1 cellular context compared by ENCODE assay signal in genomic region chr9:68739631-68740174, GRCh38.
TF ChIP-seq lines count a peak whose summit lies in the region.

No MANE protein-coding gene starts in this region.

TF ChIP-seq in HepG2, 621 proteins besides CTCF, POLR2A, EP300 and RAD21 (continued from another document and continues in another):
- TF ChIP-seq ZNF574 (CRISPR knock-in tag; IDR thresholded peaks at IDR 0.05) (peak; percentile 41; the same call in 1 of the 2 replicates), ZNF530 (CRISPR knock-in tag; IDR thresholded peaks at IDR 0.05; ENCODE audit: low read depth) (no peak), AHDC1 (CRISPR knock-in tag; IDR thresholded peaks at IDR 0.05; ENCODE audit: borderline replicate concordance) (peak; percentile 63; the same call in 1 of the 2 replicates), KDM5B (CRISPR knock-in tag; IDR thresholded peaks at IDR 0.05; ENCODE audit: borderline replicate concordance) (no peak), NFATC3 (CRISPR knock-in tag; IDR thresholded peaks at IDR 0.05) (no peak), IKZF5 (CRISPR knock-in tag; IDR thresholded peaks at IDR 0.05) (peak; percentile 54; the same call in 1 of the 2 replicates), FOXO1 (CRISPR knock-in tag; IDR thresholded peaks at IDR 0.05) (peak; percentile 88), ZBTB43 (CRISPR knock-in tag; conservative IDR thresholded peaks at IDR 0.05) (no peak), KDM5A (IDR thresholded peaks at IDR 0.05; ENCODE audit: borderline replicate concordance, low read length) (no peak), TCF7L2 (IDR thresholded peaks at IDR 0.05; ENCODE audit: low read depth, low read length) (no peak), ZSCAN9 (CRISPR knock-in tag; IDR thresholded peaks at IDR 0.05; ENCODE audit: borderline replicate concordance) (no peak), GZF1 (CRISPR knock-in tag; IDR thresholded peaks at IDR 0.05) (no peak), TFDP1 (CRISPR knock-in tag; IDR thresholded peaks at IDR 0.05; ENCODE audit: borderline replicate concordance) (peak; percentile 22; the same call in 1 of the 2 replicates), NR2C2 (CRISPR knock-in tag; IDR thresholded peaks at IDR 0.05; ENCODE audit: borderline replicate concordance) (peak; percentile 23; the same call in 1 of the 2 replicates), ZNF550 (CRISPR knock-in tag; IDR thresholded peaks at IDR 0.05; ENCODE audit: borderline replicate concordance) (no peak), NR0B2 (CRISPR knock-in tag; IDR thresholded peaks at IDR 0.05) (no peak), NR2F1 (CRISPR knock-in tag; IDR thresholded peaks at IDR 0.05) (no peak), ZNF292 (CRISPR knock-in tag; IDR thresholded peaks at IDR 0.05; ENCODE audit: borderline replicate concordance, low read depth) (peak; percentile 97), RCOR2 (CRISPR knock-in tag; IDR thresholded peaks at IDR 0.05) (peak; percentile 67; the same call in 1 of the 2 replicates), ZNF672 (CRISPR knock-in tag; IDR thresholded peaks at IDR 0.05) (no peak), HIVEP1 (CRISPR knock-in tag; IDR thresholded peaks at IDR 0.05) (no peak), FLYWCH1 (CRISPR knock-in tag; IDR thresholded peaks at IDR 0.05) (no peak), ZNF430 (CRISPR knock-in tag; IDR thresholded peaks at IDR 0.05) (no peak), ZNF616 (CRISPR knock-in tag; IDR thresholded peaks at IDR 0.05; ENCODE audit: low read depth) (no peak), MAFF (IDR thresholded peaks at IDR 0.05; ENCODE audit: low read depth, low read length) (no peak), SMAD3 (CRISPR knock-in tag; IDR thresholded peaks at IDR 0.05) (no peak), ZNF431 (CRISPR knock-in tag; IDR thresholded peaks at IDR 0.05; ENCODE audit: borderline replicate concordance, low read depth) (no peak), YEATS4 (CRISPR knock-in tag; IDR thresholded peaks at IDR 0.05; ENCODE audit: borderline replicate concordance) (0 out of 2 replicates have a peak, but pooled peaks have one; percentile 1), JUN (CRISPR knock-in tag; IDR thresholded peaks at IDR 0.05) (no peak), CCAR2 (optimal IDR thresholded peaks at IDR 0.05; ENCODE audit: low read depth, low read length) (no peak), RARG (CRISPR knock-in tag; IDR thresholded peaks at IDR 0.05; ENCODE audit: low read depth) (no peak), HINFP (CRISPR knock-in tag; IDR thresholded peaks at IDR 0.05; ENCODE audit: low read depth) (no peak), FOXA3 (CRISPR knock-in tag; IDR thresholded peaks at IDR 0.05) (peak; percentile 33), ADNP (CRISPR knock-in tag; IDR thresholded peaks at IDR 0.05) (no peak), ZNF782 (CRISPR knock-in tag; IDR thresholded peaks at IDR 0.05; ENCODE audit: borderline replicate concordance) (no peak), ATF2 (CRISPR knock-in tag; IDR thresholded peaks at IDR 0.05) (no peak), FIP1L1 (IDR thresholded peaks at IDR 0.05; ENCODE audit: borderline replicate concordance, insufficient read depth, low read depth, low read length) (no peak), MLX (CRISPR knock-in tag; IDR thresholded peaks at IDR 0.05) (peak; percentile 36; the same call in 1 of the 2 replicates), NFIC (IDR thresholded peaks at IDR 0.05; ENCODE audit: low read length) (peak; percentile 54; the same call in 1 of the 2 replicates), CBX1 (IDR thresholded peaks at IDR 0.05; ENCODE audit: low read depth) (no peak), CHCHD3 (CRISPR knock-in tag; IDR thresholded peaks at IDR 0.05) (no peak), ZSCAN12 (CRISPR knock-in tag; IDR thresholded peaks at IDR 0.05) (no peak), ZNF768 (CRISPR knock-in tag; IDR thresholded peaks at IDR 0.05) (no peak), HOXA3 (CRISPR knock-in tag; IDR thresholded peaks at IDR 0.05) (peak; percentile 66; the same call in 1 of the 2 replicates), ZNF503 (CRISPR knock-in tag; IDR thresholded peaks at IDR 0.05) (0 out of 2 replicates have a peak, but pooled peaks have one; percentile 8), GABPA (IDR thresholded peaks at IDR 0.05; ENCODE audit: low read depth, low read length) (no peak), GABPA (CRISPR knock-in tag; IDR thresholded peaks at IDR 0.05; ENCODE audit: low read depth) (no peak), ZNF441 (CRISPR knock-in tag; IDR thresholded peaks at IDR 0.05; ENCODE audit: borderline replicate concordance) (no peak), ZNF235 (CRISPR knock-in tag; IDR thresholded peaks at IDR 0.05; ENCODE audit: borderline replicate concordance) (no peak), IRX3 (CRISPR knock-in tag; IDR thresholded peaks at IDR 0.05; ENCODE audit: borderline replicate concordance, low read depth) (no peak)
